In the genomic region with DNA sequence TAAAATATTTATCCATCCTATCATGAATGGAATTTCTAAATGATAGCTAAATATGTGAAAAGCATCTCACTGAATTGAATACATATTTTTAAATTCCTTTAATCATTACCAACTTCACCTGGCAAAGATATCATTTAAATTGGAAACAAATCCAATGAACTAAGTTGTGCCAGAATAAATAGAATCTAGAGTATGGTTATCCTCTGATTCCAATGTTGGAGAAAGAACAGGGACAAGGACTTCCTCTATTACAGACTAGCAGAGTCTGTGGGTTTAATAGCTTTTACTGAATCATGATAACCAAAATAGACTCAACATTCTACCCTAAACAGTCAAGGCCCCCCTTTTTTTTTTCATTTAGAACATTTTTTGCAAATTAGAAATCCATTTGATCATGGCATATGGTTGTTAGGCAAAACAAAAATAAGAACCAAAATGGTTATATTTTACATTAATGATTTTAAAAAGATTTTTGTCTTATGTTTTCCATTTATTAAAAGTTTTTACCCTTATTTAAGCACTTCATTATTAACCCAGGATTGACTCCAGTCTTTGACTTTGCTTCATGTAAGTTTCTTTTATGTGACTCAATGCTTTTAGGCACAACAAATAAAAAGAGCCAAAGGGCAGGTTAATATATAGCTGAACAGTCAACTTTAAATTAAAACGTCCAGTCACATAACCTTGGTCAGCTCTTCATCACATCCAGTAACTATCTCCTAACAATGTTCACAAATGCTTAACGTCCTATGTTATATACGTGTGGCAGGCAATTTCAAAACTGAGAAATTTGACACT, we compare ENCODE assay signal across 2 cellular contexts.
TF ChIP-seq lines count a peak whose summit lies in the region.

No MANE protein-coding gene starts in this region.

TF ChIP-seq in HepG2, 621 proteins besides CTCF, POLR2A, EP300 and RAD21 (continued from another document and continues in another):
- TF ChIP-seq HES4 (CRISPR knock-in tag; IDR thresholded peaks at IDR 0.05; ENCODE audit: borderline replicate concordance) (no peak), ZC3H4 (CRISPR knock-in tag; IDR thresholded peaks at IDR 0.05; ENCODE audit: borderline replicate concordance) (no peak), SOX5 (CRISPR knock-in tag; IDR thresholded peaks at IDR 0.05; ENCODE audit: borderline replicate concordance) (peak; percentile 8; the same call in 1 of the 2 replicates), BCL6 (CRISPR knock-in tag; IDR thresholded peaks at IDR 0.05) (peak; percentile 67), NCOA5 (CRISPR knock-in tag; IDR thresholded peaks at IDR 0.05) (no peak), ZNF354B (CRISPR knock-in tag; IDR thresholded peaks at IDR 0.05) (no peak), NBN (conservative IDR thresholded peaks at IDR 0.05) (no peak), ARNTL (CRISPR knock-in tag; IDR thresholded peaks at IDR 0.05) (no peak), JUN (CRISPR knock-in tag; IDR thresholded peaks at IDR 0.05) (no peak), ZFP1 (CRISPR knock-in tag; IDR thresholded peaks at IDR 0.05) (no peak), RFX3 (CRISPR knock-in tag; IDR thresholded peaks at IDR 0.05) (no peak), FOXP1 (IDR thresholded peaks at IDR 0.05) (no peak), FOXP1 (CRISPR knock-in tag; IDR thresholded peaks at IDR 0.05) (no peak), MIXL1 (CRISPR knock-in tag; IDR thresholded peaks at IDR 0.05) (no peak), NFYB (CRISPR knock-in tag; IDR thresholded peaks at IDR 0.05) (no peak), ZNF296 (CRISPR knock-in tag; conservative IDR thresholded peaks at IDR 0.05) (no peak)
- TF ChIP-seq, protein P1, sequence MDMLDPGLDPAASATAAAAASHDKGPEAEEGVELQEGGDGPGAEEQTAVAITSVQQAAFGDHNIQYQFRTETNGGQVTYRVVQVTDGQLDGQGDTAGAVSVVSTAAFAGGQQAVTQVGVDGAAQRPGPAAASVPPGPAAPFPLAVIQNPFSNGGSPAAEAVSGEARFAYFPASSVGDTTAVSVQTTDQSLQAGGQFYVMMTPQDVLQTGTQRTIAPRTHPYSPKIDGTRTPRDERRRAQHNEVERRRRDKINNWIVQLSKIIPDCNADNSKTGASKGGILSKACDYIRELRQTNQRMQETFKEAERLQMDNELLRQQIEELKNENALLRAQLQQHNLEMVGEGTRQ (IDR thresholded peaks at IDR 0.05; ENCODE audit: low read depth, low read length): no peak
- TF ChIP-seq, protein P1 (CRISPR knock-in tag; IDR thresholded peaks at IDR 0.05; ENCODE audit: borderline replicate concordance): no peak
- TF ChIP-seq, protein P2, sequence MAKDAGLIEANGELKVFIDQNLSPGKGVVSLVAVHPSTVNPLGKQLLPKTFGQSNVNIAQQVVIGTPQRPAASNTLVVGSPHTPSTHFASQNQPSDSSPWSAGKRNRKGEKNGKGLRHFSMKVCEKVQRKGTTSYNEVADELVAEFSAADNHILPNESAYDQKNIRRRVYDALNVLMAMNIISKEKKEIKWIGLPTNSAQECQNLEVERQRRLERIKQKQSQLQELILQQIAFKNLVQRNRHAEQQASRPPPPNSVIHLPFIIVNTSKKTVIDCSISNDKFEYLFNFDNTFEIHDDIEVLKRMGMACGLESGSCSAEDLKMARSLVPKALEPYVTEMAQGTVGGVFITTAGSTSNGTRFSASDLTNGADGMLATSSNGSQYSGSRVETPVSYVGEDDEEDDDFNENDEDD (CRISPR knock-in tag; IDR thresholded peaks at IDR 0.05; ENCODE audit: borderline replicate concordance): no peak
- TF ChIP-seq, protein P3, sequence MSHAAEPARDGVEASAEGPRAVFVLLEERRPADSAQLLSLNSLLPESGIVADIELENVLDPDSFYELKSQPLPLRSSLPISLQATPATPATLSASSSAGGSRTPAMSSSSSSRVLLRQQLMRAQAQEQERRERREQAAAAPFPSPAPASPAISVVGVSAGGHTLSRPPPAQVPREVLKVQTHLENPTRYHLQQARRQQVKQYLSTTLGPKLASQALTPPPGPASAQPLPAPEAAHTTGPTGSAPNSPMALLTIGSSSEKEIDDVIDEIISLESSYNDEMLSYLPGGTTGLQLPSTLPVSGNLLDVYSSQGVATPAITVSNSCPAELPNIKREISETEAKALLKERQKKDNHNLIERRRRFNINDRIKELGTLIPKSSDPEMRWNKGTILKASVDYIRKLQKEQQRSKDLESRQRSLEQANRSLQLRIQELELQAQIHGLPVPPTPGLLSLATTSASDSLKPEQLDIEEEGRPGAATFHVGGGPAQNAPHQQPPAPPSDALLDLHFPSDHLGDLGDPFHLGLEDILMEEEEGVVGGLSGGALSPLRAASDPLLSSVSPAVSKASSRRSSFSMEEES (CRISPR knock-in tag; IDR thresholded peaks at IDR 0.05): no peak
- TF ChIP-seq, protein P4, sequence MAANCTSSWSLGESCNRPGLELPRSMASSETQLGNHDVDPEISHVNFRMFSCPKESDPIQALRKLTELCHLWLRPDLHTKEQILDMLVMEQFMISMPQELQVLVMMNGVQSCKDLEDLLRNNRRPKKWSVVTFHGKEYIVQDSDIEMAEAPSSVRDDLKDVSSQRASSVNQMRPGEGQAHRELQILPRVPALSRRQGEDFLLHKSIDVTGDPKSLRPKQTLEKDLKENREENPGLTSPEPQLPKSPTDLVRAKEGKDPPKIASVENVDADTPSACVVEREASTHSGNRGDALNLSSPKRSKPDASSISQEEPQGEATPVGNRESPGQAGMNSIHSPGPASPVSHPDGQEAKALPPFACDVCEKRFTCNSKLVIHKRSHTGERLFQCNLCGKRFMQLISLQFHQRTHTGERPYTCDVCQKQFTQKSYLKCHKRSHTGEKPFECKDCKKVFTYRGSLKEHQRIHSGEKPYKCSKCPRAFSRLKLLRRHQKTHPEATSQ (CRISPR knock-in tag; IDR thresholded peaks at IDR 0.05; ENCODE audit: borderline replicate concordance): no peak
- TF ChIP-seq, protein P5, sequence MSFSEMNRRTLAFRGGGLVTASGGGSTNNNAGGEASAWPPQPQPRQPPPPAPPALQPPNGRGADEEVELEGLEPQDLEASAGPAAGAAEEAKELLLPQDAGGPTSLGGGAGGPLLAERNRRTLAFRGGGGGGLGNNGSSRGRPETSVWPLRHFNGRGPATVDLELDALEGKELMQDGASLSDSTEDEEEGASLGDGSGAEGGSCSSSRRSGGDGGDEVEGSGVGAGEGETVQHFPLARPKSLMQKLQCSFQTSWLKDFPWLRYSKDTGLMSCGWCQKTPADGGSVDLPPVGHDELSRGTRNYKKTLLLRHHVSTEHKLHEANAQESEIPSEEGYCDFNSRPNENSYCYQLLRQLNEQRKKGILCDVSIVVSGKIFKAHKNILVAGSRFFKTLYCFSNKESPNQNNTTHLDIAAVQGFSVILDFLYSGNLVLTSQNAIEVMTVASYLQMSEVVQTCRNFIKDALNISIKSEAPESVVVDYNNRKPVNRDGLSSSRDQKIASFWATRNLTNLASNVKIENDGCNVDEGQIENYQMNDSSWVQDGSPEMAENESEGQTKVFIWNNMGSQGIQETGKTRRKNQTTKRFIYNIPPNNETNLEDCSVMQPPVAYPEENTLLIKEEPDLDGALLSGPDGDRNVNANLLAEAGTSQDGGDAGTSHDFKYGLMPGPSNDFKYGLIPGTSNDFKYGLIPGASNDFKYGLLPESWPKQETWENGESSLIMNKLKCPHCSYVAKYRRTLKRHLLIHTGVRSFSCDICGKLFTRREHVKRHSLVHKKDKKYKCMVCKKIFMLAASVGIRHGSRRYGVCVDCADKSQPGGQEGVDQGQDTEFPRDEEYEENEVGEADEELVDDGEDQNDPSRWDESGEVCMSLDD (CRISPR knock-in tag; IDR thresholded peaks at IDR 0.05; ENCODE audit: borderline replicate concordance): no peak

TF ChIP-seq in SK-N-SH treated with all-trans-retinoic acid at 6 μM for 48 hours, 23 proteins besides CTCF, POLR2A, EP300 and RAD21 (continued from another document):
- TF ChIP-seq, protein P6, sequence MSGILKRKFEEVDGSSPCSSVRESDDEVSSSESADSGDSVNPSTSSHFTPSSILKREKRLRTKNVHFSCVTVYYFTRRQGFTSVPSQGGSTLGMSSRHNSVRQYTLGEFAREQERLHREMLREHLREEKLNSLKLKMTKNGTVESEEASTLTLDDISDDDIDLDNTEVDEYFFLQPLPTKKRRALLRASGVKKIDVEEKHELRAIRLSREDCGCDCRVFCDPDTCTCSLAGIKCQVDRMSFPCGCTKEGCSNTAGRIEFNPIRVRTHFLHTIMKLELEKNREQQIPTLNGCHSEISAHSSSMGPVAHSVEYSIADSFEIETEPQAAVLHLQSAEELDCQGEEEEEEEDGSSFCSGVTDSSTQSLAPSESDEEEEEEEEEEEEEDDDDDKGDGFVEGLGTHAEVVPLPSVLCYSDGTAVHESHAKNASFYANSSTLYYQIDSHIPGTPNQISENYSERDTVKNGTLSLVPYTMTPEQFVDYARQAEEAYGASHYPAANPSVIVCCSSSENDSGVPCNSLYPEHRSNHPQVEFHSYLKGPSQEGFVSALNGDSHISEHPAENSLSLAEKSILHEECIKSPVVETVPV (CRISPR knock-in tag; IDR thresholded peaks at IDR 0.05): no peak
- TF ChIP-seq, protein P7, sequence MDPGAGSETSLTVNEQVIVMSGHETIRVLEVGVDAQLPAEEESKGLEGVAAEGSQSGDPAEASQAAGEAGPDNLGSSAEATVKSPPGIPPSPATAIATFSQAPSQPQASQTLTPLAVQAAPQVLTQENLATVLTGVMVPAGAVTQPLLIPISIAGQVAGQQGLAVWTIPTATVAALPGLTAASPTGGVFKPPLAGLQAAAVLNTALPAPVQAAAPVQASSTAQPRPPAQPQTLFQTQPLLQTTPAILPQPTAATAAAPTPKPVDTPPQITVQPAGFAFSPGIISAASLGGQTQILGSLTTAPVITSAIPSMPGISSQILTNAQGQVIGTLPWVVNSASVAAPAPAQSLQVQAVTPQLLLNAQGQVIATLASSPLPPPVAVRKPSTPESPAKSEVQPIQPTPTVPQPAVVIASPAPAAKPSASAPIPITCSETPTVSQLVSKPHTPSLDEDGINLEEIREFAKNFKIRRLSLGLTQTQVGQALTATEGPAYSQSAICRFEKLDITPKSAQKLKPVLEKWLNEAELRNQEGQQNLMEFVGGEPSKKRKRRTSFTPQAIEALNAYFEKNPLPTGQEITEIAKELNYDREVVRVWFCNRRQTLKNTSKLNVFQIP (CRISPR knock-in tag; IDR thresholded peaks at IDR 0.05; ENCODE audit: borderline replicate concordance, low read depth): no peak
- TF ChIP-seq CSDC2 (CRISPR knock-in tag; IDR thresholded peaks at IDR 0.05) (no peak), BACH2 (CRISPR knock-in tag; IDR thresholded peaks at IDR 0.05; ENCODE audit: borderline replicate concordance) (no peak)
TF ChIP-seq in SK-N-SH treated with all-trans-retinoic acid at 6 μM for 48 hours: peak in this region for 1.
